14 cellular contexts compared by ENCODE assay signal in the genomic region with DNA sequence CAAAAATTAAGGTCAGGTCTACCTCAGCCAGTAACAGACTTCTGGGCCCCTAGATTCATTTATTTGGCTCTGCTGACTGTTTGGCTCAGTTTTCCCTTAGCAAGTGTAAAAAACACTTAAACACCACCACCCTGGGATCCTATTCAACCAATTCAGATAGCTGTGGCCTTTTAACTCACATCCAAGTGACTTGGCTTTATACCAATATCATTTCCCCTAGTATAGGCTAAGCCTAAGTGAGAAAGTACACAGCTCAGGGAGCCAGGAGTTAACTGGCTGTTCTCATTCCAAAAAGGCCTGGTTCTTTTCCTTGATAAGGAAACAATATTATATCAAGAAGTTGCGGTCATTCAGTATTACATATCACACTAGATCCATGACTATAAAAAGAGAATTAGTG.
A peak's percentile ranks its signal among the peaks of the same experiment; 100 is the strongest.
DNase-seq lines count a peak whose midpoint lies in the region; ATAC-seq and TF ChIP-seq lines count a peak whose summit lies in the region.
"Had no signal": no experiment of that assay in that cellular context is flagged by ENCODE, and none has a peak within 500 bp of the region (broad histone marks: within the 10 kb centered on the region; RNA-seq: fewer than 3 reads in every experiment).

No MANE protein-coding gene starts in this region.

- TF ChIP-seq CTCF in left lung (IDR thresholded peaks at IDR 0.05): no peak
- no peak for TF ChIP-seq CTCF in WTC11 (IDR thresholded peaks at IDR 0.05)

- peaks cover 12% of the 10 kb centered on the region for H3K4me1 Mint-ChIP-seq in WTC11

- no peak overlapping the region for H3K27ac ChIP-seq in left lung
- H3K27ac ChIP-seq: A549; BLaER1 treated with 17β-estradiol and CSF1 and Interleukin-3, amounts not matched to agents 10 nM and 100 nM had no signal

- no peak overlapping the region for H3K4me3 Mint-ChIP-seq in WTC11
- H3K4me3 Mint-ChIP-seq: CD8-positive, alpha-beta memory T cell had no signal

- no peaks in the 10 kb centered on the region for H3K9me3 ChIP-seq in left lung
- H3K9me3 ChIP-seq: A549; BLaER1 treated with 17β-estradiol and CSF1 and Interleukin-3, amounts not matched to agents 10 nM and 100 nM had no signal

- no peaks in the 10 kb centered on the region for H3K36me3 ChIP-seq in left lung

- DNase-seq in NCI-H748 (lab: John Stamatoyannopoulos, UW; ENCODE audit: unreplicated experiment): peak; percentile 28
- DNase-seq in NCI-H748 treated with DMSO at 0.1 percent for 48 hours (lab: John Stamatoyannopoulos, UW): no peak
- peak; percentile 49 for DNase-seq in NCI-H446 treated with DMSO at 0.1 percent for 48 hours (lab: John Stamatoyannopoulos, UW)
- no peak for DNase-seq in left cardiac atrium
- DNase-seq in left lung: no peak
- DNase-seq in GM19238 (ENCODE audit: insufficient read length, low spot score): no peak
- DNase-seq in WTC11 (ENCODE audit: low spot score): no peak
- DNase-seq: CD8-positive, alpha-beta memory T cell; DMS79 treated with DMSO at 0.1 percent for 48 hours; HCEC 1CT; SHP77 treated with DMSO at 0.1 percent for 48 hours had no signal

- H3K4me1 ChIP-seq in left lung: no peaks in the 10 kb centered on the region
- H3K4me1 ChIP-seq: A549; BLaER1 treated with 17β-estradiol and CSF1 and Interleukin-3, amounts not matched to agents 10 nM and 100 nM had no signal

- no peaks in the 10 kb centered on the region for H3K9me3 Mint-ChIP-seq in WTC11
- H3K9me3 Mint-ChIP-seq: CD8-positive, alpha-beta memory T cell had no signal

- no peaks in the 10 kb centered on the region for H3K36me3 Mint-ChIP-seq in WTC11

- CTCF ChIA-PET in WTC11 (lab: Charles Lee): interaction anchor here (1.0 kb wide), 1 partner anchor 68 kb away, joined by 6 read pairs; no protein-coding TSS in a partner anchor

- H3K27ac Mint-ChIP-seq in WTC11: no peak overlapping the region
- H3K27ac Mint-ChIP-seq: CD8-positive, alpha-beta memory T cell had no signal

- no peak overlapping the region for H3K4me3 ChIP-seq in left lung
- H3K4me3 ChIP-seq: A549; BLaER1 treated with 17β-estradiol and CSF1 and Interleukin-3, amounts not matched to agents 10 nM and 100 nM had no signal

- ATAC-seq in left cardiac atrium (peak; percentile 89), left lung (no peak), WTC11 (no peak)
- ATAC-seq: A549, SK-N-SH treated with all-trans-retinoic acid at 6 μM for 48 hours had no signal

- H3K27me3 ChIP-seq in left lung: no peaks in the 10 kb centered on the region
- H3K27me3 ChIP-seq: BLaER1 treated with 17β-estradiol and CSF1 and Interleukin-3, amounts not matched to agents 10 nM and 100 nM had no signal

- POLR2A ChIA-PET in WTC11 (lab: Charles Lee): no interaction called here

- no peaks in the 10 kb centered on the region for H3K27me3 Mint-ChIP-seq in WTC11 (ENCODE audit: low read depth)
- H3K27me3 Mint-ChIP-seq: CD8-positive, alpha-beta memory T cell had no signal

- intact Hi-C loops in left cardiac atrium (cut with DNase I) (no loop called here), left lung (cut with DNase I) (no loop called here)

TF ChIP-seq in WTC11, 78 proteins besides CTCF, POLR2A, EP300 and RAD21:
- TF ChIP-seq GABPB1 (CRISPR knock-in tag; IDR thresholded peaks at IDR 0.05) (no peak), E2F4 (CRISPR knock-in tag; IDR thresholded peaks at IDR 0.05; ENCODE audit: borderline replicate concordance, low read depth) (no peak), ATF2 (CRISPR knock-in tag; IDR thresholded peaks at IDR 0.05; ENCODE audit: borderline replicate concordance, low read depth) (no peak), JAZF1 (CRISPR knock-in tag; IDR thresholded peaks at IDR 0.05) (no peak), FOXP1 (CRISPR knock-in tag; IDR thresholded peaks at IDR 0.05; ENCODE audit: borderline replicate concordance) (no peak), ATF3 (CRISPR knock-in tag; conservative IDR thresholded peaks at IDR 0.05) (no peak), ZSCAN18 (CRISPR knock-in tag; IDR thresholded peaks at IDR 0.05) (no peak), ZNF263 (CRISPR knock-in tag; IDR thresholded peaks at IDR 0.05; ENCODE audit: low read depth) (no peak), RORB (CRISPR knock-in tag; IDR thresholded peaks at IDR 0.05) (no peak), FOXK1 (CRISPR knock-in tag; IDR thresholded peaks at IDR 0.05) (no peak), CREM (CRISPR knock-in tag; IDR thresholded peaks at IDR 0.05) (no peak), ZNF317 (CRISPR knock-in tag; IDR thresholded peaks at IDR 0.05; ENCODE audit: borderline replicate concordance, low read depth) (no peak), EMX1 (CRISPR knock-in tag; IDR thresholded peaks at IDR 0.05) (no peak)
- TF ChIP-seq, protein P1, sequence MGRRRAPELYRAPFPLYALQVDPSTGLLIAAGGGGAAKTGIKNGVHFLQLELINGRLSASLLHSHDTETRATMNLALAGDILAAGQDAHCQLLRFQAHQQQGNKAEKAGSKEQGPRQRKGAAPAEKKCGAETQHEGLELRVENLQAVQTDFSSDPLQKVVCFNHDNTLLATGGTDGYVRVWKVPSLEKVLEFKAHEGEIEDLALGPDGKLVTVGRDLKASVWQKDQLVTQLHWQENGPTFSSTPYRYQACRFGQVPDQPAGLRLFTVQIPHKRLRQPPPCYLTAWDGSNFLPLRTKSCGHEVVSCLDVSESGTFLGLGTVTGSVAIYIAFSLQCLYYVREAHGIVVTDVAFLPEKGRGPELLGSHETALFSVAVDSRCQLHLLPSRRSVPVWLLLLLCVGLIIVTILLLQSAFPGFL (CRISPR knock-in tag; IDR thresholded peaks at IDR 0.05; ENCODE audit: borderline replicate concordance): no peak
- TF ChIP-seq, protein P2, sequence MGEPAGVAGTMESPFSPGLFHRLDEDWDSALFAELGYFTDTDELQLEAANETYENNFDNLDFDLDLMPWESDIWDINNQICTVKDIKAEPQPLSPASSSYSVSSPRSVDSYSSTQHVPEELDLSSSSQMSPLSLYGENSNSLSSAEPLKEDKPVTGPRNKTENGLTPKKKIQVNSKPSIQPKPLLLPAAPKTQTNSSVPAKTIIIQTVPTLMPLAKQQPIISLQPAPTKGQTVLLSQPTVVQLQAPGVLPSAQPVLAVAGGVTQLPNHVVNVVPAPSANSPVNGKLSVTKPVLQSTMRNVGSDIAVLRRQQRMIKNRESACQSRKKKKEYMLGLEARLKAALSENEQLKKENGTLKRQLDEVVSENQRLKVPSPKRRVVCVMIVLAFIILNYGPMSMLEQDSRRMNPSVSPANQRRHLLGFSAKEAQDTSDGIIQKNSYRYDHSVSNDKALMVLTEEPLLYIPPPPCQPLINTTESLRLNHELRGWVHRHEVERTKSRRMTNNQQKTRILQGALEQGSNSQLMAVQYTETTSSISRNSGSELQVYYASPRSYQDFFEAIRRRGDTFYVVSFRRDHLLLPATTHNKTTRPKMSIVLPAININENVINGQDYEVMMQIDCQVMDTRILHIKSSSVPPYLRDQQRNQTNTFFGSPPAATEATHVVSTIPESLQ (CRISPR knock-in tag; IDR thresholded peaks at IDR 0.05): no peak
TF ChIP-seq in WTC11: peak in this region for 0.

Comparison
In these comparisons a context has a peak if more than half of its experiments do, and no peak if none do; other contexts are left out.
1. DNase-seq: peak in NCI-H748 (single experiment) and NCI-H446 treated with DMSO at 0.1 percent for 48 hours (single experiment); none in NCI-H748 treated with DMSO at 0.1 percent for 48 hours (single experiment), left cardiac atrium (single experiment), left lung (0 of 2), GM19238 (single experiment) and WTC11 (single experiment).
2. ATAC-seq: peak in left cardiac atrium (2 of 2); none in left lung (single experiment) and WTC11 (single experiment).